In the genomic region with DNA sequence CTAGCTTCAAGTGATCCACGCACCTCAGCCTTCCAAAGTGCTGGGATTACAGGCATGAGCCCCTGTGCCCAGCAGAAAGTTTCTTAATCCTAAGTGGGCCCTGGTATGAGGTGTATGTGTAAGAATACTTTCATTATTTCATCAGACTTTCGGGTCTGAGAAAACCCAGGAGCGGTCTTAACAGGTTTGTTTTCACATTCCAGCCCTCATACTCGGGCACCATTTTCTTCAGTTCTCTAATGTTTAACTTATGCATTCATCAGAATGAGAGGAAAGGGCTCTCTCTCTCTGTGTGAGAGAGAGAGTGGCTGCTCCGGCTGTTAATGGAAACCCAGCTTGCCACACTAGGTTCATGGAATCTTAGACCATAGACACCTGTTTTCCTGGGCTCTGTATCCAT, we compare ENCODE assay signal across 3 cellular contexts.
TF ChIP-seq lines count a peak whose summit lies in the region.

No MANE protein-coding gene starts in this region.

TF ChIP-seq in IMR-90, 13 proteins besides CTCF, POLR2A, EP300 and RAD21:
- no peak for TF ChIP-seq CEBPB (IDR thresholded peaks at IDR 0.05; ENCODE audit: low read depth, low read length)
- no peak for TF ChIP-seq NFE2L2 (IDR thresholded peaks at IDR 0.05; ENCODE audit: low read depth, low read length)
- TF ChIP-seq CHD1 (IDR thresholded peaks at IDR 0.05; ENCODE audit: low read depth, low read length) = no peak
- TF ChIP-seq MXI1 (IDR thresholded peaks at IDR 0.05; ENCODE audit: borderline replicate concordance, low read depth, low read length) = no peak
- TF ChIP-seq FOS (IDR thresholded peaks at IDR 0.05; ENCODE audit: low read depth, low read length) = no peak
- TF ChIP-seq, protein P1, sequence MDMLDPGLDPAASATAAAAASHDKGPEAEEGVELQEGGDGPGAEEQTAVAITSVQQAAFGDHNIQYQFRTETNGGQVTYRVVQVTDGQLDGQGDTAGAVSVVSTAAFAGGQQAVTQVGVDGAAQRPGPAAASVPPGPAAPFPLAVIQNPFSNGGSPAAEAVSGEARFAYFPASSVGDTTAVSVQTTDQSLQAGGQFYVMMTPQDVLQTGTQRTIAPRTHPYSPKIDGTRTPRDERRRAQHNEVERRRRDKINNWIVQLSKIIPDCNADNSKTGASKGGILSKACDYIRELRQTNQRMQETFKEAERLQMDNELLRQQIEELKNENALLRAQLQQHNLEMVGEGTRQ (IDR thresholded peaks at IDR 0.05; ENCODE audit: low read depth, low read length) = no peak
- no peak for TF ChIP-seq MAFK (IDR thresholded peaks at IDR 0.05; ENCODE audit: low read depth, low read length)
- TF ChIP-seq, protein P2, sequence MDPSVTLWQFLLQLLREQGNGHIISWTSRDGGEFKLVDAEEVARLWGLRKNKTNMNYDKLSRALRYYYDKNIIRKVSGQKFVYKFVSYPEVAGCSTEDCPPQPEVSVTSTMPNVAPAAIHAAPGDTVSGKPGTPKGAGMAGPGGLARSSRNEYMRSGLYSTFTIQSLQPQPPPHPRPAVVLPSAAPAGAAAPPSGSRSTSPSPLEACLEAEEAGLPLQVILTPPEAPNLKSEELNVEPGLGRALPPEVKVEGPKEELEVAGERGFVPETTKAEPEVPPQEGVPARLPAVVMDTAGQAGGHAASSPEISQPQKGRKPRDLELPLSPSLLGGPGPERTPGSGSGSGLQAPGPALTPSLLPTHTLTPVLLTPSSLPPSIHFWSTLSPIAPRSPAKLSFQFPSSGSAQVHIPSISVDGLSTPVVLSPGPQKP (IDR thresholded peaks at IDR 0.05; ENCODE audit: borderline replicate concordance, low read depth, low read length) = no peak
- TF ChIP-seq MAZ (IDR thresholded peaks at IDR 0.05; ENCODE audit: borderline replicate concordance, low read depth, low read length) = no peak
- no peak for TF ChIP-seq SMC3 (IDR thresholded peaks at IDR 0.05; ENCODE audit: low read depth, low read length)
- TF ChIP-seq RFX5 (IDR thresholded peaks at IDR 0.05; ENCODE audit: low read depth, low read length) = no peak
- no peak for TF ChIP-seq BHLHE40 (IDR thresholded peaks at IDR 0.05; ENCODE audit: low read depth, low read length)
- no peak for TF ChIP-seq RCOR1 (IDR thresholded peaks at IDR 0.05; ENCODE audit: insufficient replicate concordance, low read length)

TF ChIP-seq in HepG2, 621 proteins besides CTCF, POLR2A, EP300 and RAD21 (continues in another document):
- TF ChIP-seq, protein P3, sequence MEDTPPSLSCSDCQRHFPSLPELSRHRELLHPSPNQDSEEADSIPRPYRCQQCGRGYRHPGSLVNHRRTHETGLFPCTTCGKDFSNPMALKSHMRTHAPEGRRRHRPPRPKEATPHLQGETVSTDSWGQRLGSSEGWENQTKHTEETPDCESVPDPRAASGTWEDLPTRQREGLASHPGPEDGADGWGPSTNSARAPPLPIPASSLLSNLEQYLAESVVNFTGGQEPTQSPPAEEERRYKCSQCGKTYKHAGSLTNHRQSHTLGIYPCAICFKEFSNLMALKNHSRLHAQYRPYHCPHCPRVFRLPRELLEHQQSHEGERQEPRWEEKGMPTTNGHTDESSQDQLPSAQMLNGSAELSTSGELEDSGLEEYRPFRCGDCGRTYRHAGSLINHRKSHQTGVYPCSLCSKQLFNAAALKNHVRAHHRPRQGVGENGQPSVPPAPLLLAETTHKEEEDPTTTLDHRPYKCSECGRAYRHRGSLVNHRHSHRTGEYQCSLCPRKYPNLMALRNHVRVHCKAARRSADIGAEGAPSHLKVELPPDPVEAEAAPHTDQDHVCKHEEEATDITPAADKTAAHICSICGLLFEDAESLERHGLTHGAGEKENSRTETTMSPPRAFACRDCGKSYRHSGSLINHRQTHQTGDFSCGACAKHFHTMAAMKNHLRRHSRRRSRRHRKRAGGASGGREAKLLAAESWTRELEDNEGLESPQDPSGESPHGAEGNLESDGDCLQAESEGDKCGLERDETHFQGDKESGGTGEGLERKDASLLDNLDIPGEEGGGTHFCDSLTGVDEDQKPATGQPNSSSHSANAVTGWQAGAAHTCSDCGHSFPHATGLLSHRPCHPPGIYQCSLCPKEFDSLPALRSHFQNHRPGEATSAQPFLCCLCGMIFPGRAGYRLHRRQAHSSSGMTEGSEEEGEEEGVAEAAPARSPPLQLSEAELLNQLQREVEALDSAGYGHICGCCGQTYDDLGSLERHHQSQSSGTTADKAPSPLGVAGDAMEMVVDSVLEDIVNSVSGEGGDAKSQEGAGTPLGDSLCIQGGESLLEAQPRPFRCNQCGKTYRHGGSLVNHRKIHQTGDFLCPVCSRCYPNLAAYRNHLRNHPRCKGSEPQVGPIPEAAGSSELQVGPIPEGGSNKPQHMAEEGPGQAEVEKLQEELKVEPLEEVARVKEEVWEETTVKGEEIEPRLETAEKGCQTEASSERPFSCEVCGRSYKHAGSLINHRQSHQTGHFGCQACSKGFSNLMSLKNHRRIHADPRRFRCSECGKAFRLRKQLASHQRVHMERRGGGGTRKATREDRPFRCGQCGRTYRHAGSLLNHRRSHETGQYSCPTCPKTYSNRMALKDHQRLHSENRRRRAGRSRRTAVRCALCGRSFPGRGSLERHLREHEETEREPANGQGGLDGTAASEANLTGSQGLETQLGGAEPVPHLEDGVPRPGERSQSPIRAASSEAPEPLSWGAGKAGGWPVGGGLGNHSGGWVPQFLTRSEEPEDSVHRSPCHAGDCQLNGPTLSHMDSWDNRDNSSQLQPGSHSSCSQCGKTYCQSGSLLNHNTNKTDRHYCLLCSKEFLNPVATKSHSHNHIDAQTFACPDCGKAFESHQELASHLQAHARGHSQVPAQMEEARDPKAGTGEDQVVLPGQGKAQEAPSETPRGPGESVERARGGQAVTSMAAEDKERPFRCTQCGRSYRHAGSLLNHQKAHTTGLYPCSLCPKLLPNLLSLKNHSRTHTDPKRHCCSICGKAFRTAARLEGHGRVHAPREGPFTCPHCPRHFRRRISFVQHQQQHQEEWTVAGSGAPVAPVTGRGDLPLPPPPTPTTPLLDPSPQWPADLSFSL (CRISPR knock-in tag; IDR thresholded peaks at IDR 0.05) = no peak
- TF ChIP-seq, protein P4, sequence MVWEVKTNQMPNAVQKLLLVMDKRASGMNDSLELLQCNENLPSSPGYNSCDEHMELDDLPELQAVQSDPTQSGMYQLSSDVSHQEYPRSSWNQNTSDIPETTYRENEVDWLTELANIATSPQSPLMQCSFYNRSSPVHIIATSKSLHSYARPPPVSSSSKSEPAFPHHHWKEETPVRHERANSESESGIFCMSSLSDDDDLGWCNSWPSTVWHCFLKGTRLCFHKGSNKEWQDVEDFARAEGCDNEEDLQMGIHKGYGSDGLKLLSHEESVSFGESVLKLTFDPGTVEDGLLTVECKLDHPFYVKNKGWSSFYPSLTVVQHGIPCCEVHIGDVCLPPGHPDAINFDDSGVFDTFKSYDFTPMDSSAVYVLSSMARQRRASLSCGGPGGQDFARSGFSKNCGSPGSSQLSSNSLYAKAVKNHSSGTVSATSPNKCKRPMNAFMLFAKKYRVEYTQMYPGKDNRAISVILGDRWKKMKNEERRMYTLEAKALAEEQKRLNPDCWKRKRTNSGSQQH (CRISPR knock-in tag; IDR thresholded peaks at IDR 0.05; ENCODE audit: low read depth) = no peak

TF ChIP-seq in SK-N-SH treated with all-trans-retinoic acid at 6 μM for 48 hours, 23 proteins besides CTCF, POLR2A, EP300 and RAD21:
- TF ChIP-seq ZC3H10 (CRISPR knock-in tag; IDR thresholded peaks at IDR 0.05) (no peak), ARNTL (CRISPR knock-in tag; IDR thresholded peaks at IDR 0.05; ENCODE audit: borderline replicate concordance, low read depth) (no peak)
